Comparison of ENCODE assay signal across 8 cellular contexts in the genomic region with DNA sequence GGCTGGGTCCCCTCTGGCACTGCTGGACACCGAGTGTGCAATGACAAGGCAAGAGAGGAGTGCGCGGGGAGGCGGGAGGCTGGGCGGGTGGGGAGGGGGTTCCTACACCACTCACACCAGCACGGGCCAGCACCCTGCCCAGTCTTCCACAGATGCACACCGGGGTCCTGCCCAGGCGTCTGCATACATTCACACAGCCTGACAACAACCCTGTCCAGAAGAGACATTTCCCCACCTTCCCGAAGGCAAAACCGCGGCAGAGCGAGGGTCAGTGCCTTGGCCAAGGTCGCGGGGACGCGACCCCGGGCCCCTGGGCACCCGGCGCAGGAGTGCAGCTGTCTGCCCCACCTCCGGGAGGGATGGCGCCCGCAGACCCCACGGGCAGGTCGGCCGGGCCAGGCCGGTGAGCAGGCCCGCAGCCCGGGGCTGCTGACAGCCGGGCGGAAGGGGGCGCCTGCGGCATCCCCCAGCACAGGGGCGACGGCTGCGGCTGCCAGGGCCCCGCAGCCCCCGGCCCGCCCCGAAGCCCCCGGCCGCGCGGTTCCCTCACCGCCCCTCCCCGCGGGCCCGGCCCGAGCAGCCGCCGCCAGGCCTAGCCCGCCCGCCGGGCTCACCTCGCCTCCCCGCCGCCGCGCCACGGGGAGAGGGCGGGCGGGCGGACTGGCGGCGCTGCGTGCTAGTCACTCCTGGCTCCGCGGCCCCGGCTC. TPM values are rescaled to one million over a fixed set of nuclear protein-coding genes. Genes with fewer than 3 reads are reported as not detected.
A peak's percentile ranks its signal among the peaks of the same experiment; 100 is the strongest.
DNase-seq lines count a peak whose midpoint lies in the region; ATAC-seq and TF ChIP-seq lines count a peak whose summit lies in the region.

No MANE protein-coding gene starts in this region.

- under 1% methylated on average over 64 of the region's 68 CpGs for WGBS in HUES64
- 2% methylated on average over 23 of the region's 68 CpGs for WGBS in hepatocyte (ENCODE audit: low lambda C conversion rate, missing lambda C conversion rate)

- H3K9me2 ChIP-seq in hepatocyte (replicated peaks; ENCODE audit: insufficient read depth): no peaks in the 10 kb centered on the region

- H3K4me3 Mint-ChIP-seq in activated T-helper 2 cell treated with anti-CD3 and anti-CD28 coated beads, Interferon-gamma antibody, Interleukin-2, Interleukin-4, amounts not matched to agents 10 μg/mL and 5 μg/mL and 100 μg/mL, durations not matched to agents 14 hours and 24 hours and 36 hours (ENCODE audit: low read depth): peak overlapping the region; percentile 86

- peaks cover 7% of the 10 kb centered on the region for H3K9me3 Mint-ChIP-seq in activated T-helper 2 cell treated with anti-CD3 and anti-CD28 coated beads, Interferon-gamma antibody, Interleukin-2, Interleukin-4, amounts not matched to agents 10 μg/mL and 5 μg/mL and 100 μg/mL, durations not matched to agents 14 hours and 24 hours and 36 hours

- H3K9ac ChIP-seq in HUES64 (ENCODE audit: low read depth, low read length): peak overlapping the region; percentile 32; the same call in 1 of the 2 replicates

- H3K27ac Mint-ChIP-seq in activated T-helper 2 cell treated with anti-CD3 and anti-CD28 coated beads, Interferon-gamma antibody, Interleukin-2, Interleukin-4, amounts not matched to agents 10 μg/mL and 5 μg/mL and 100 μg/mL, durations not matched to agents 14 hours and 24 hours and 36 hours: peak overlapping the region; percentile 68

- DNase-seq in NCI-H2227 (lab: John Stamatoyannopoulos, UW; ENCODE audit: unreplicated experiment): peak; percentile 67
- no peak for DNase-seq in NCI-H2227 treated with DMSO at 0.1 percent for 48 hours (lab: John Stamatoyannopoulos, UW)
- DNase-seq in activated T-helper 2 cell treated with anti-CD3 and anti-CD28 coated beads, Interferon-gamma antibody, Interleukin-2, Interleukin-4, amounts not matched to agents 10 μg/mL and 5 μg/mL and 100 μg/mL, durations not matched to agents 14 hours and 24 hours and 36 hours (ENCODE audit: low spot score): no peak
- no peak for DNase-seq in hepatocyte (ENCODE audit: low spot score)
- no peak for DNase-seq in skeletal muscle cell (ENCODE audit: low read depth)
- no peak for DNase-seq in mucosa of gallbladder (ENCODE audit: low spot score)

- H3K4me3 ChIP-seq in HUES64 (ENCODE audit: low read length): peak overlapping the region; percentile 79
- peak overlapping the region; percentile 93 for H3K4me3 ChIP-seq in hepatocyte
- H3K4me3 ChIP-seq in skeletal muscle cell (ENCODE audit: low read depth, low read length): peak overlapping the region; percentile 79

- H3K4me1 ChIP-seq in HUES64 (ENCODE audit: insufficient read depth, low read length) (peaks cover 9% of the 10 kb centered on the region; the same call in 1 of the 2 replicates), hepatocyte (ENCODE audit: insufficient read depth) (peaks cover 25% of the 10 kb centered on the region)

- H3K36me3 Mint-ChIP-seq in activated T-helper 2 cell treated with anti-CD3 and anti-CD28 coated beads, Interferon-gamma antibody, Interleukin-2, Interleukin-4, amounts not matched to agents 10 μg/mL and 5 μg/mL and 100 μg/mL, durations not matched to agents 14 hours and 24 hours and 36 hours (ENCODE audit: low read depth): peaks cover 34% of the 10 kb centered on the region

- peaks cover 28% of the 10 kb centered on the region for H3K4me1 Mint-ChIP-seq in activated T-helper 2 cell treated with anti-CD3 and anti-CD28 coated beads, Interferon-gamma antibody, Interleukin-2, Interleukin-4, amounts not matched to agents 10 μg/mL and 5 μg/mL and 100 μg/mL, durations not matched to agents 14 hours and 24 hours and 36 hours (ENCODE audit: low read depth)

- H3K9me3 ChIP-seq in HUES64 (ENCODE audit: insufficient read depth, low read depth, low read length) (no peaks in the 10 kb centered on the region), hepatocyte (ENCODE audit: low read depth) (no peaks in the 10 kb centered on the region)

- no peak overlapping the region for H2AFZ ChIP-seq in hepatocyte

- intact Hi-C loops in activated T-helper 2 cell treated with anti-CD3 and anti-CD28 coated beads, Interferon-gamma antibody, Interleukin-2, Interleukin-4, amounts not matched to agents 10 μg/mL and 5 μg/mL and 100 μg/mL, durations not matched to agents 14 hours and 24 hours and 36 hours (cut with micrococcal nuclease): loop anchor here (10.0 kb wide), 3 partner anchors 157 to 1667 kb away; partner anchors contain the start of genes CLK4 and CNOT6

- H3K4me2 ChIP-seq in hepatocyte: peak overlapping the region; percentile 98

- no peak overlapping the region for H3K27ac ChIP-seq in HUES64 (ENCODE audit: low read depth, low read length)
- H3K27ac ChIP-seq in hepatocyte: peak overlapping the region; percentile 65

- no peaks in the 10 kb centered on the region for H3K27me3 Mint-ChIP-seq in activated T-helper 2 cell treated with anti-CD3 and anti-CD28 coated beads, Interferon-gamma antibody, Interleukin-2, Interleukin-4, amounts not matched to agents 10 μg/mL and 5 μg/mL and 100 μg/mL, durations not matched to agents 14 hours and 24 hours and 36 hours (ENCODE audit: low read depth)

- H4K20me1 ChIP-seq in hepatocyte (ENCODE audit: insufficient read depth, poor library complexity, severe bottlenecking): peaks cover 32% of the 10 kb centered on the region

- no peaks in the 10 kb centered on the region for H3K27me3 ChIP-seq in HUES64 (ENCODE audit: insufficient read depth, low read length)
- no peaks in the 10 kb centered on the region for H3K27me3 ChIP-seq in hepatocyte

- peaks cover 53% of the 10 kb centered on the region for H3K79me2 ChIP-seq in hepatocyte

- peak; percentile 37 for ATAC-seq in GM21619 (IDR thresholded peaks at IDR 0.05; ENCODE audit: unreplicated experiment)

- no peak for TF ChIP-seq CTCF in hepatocyte (IDR thresholded peaks at IDR 0.05; ENCODE audit: poor library complexity)

- H3K36me3 ChIP-seq in HUES64 (ENCODE audit: insufficient read depth, low read length) (peaks cover 6% of the 10 kb centered on the region), hepatocyte (replicated peaks; ENCODE audit: insufficient read depth, low read depth) (no peaks in the 10 kb centered on the region)

RNA-seq across cellular contexts. Expression of gene MAPK9, which starts 0.5 kb away (rescaled TPM):
- 23.5 TPM for polyA plus RNA-seq in HUES64 (2013, experiment 1 of 2)
- 23.6 TPM for polyA plus RNA-seq in HUES64 (2013, experiment 2 of 2)
- 43.1 and 44.3 TPM in 2 replicates for total RNA-seq in activated T-helper 2 cell treated with anti-CD3 and anti-CD28 coated beads, Interferon-gamma antibody, Interleukin-2, Interleukin-4, amounts not matched to agents 10 μg/mL and 5 μg/mL and 100 μg/mL, durations not matched to agents 14 hours and 24 hours and 36 hours
- total RNA-seq in hepatocyte (31.3 and 39.1 TPM in 2 replicates), mucosa of gallbladder (36.1 TPM)
- polyA plus RNA-seq in hepatocyte: 17.5 and 17.8 TPM in 2 replicates
